In genomic region chr4:74444891-74445642, GRCh38 we compare ENCODE assay signal across 8 cellular contexts. TPM values are rescaled to one million over a fixed set of nuclear protein-coding genes. Genes with fewer than 3 reads are reported as not detected.
A peak's percentile ranks its signal among the peaks of the same experiment; 100 is the strongest.
DNase-seq lines count a peak whose midpoint lies in the region; ATAC-seq and TF ChIP-seq lines count a peak whose summit lies in the region.

A gene with protein sequence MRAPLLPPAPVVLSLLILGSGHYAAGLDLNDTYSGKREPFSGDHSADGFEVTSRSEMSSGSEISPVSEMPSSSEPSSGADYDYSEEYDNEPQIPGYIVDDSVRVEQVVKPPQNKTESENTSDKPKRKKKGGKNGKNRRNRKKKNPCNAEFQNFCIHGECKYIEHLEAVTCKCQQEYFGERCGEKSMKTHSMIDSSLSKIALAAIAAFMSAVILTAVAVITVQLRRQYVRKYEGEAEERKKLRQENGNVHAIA (plus strand): TSS chr4:74445136. CDS start chr4:74445346, 210 bp downstream.

- WGBS in lung, 2 donors: 0 to 1% methylated on average over 62 to 64 of the region's 64 CpGs

- peaks cover 5% of the 10 kb centered on the region for H3K27me3 Mint-ChIP-seq in activated CD4-positive, alpha-beta T cell treated with anti-CD3 and anti-CD28 coated beads, Interleukin-2, amount 10 ng/mL, durations not matched to agents 7 days and 5 days

- H3K9me3 Mint-ChIP-seq in activated CD4-positive, alpha-beta T cell treated with anti-CD3 and anti-CD28 coated beads, Interleukin-2, amount 10 ng/mL, durations not matched to agents 7 days and 5 days: no peaks in the 10 kb centered on the region

- peak; percentile 31 for TF ChIP-seq CTCF in lung (IDR thresholded peaks at IDR 0.05; ENCODE audit: control extremely low read depth, extremely low read depth)

- CTCF ChIA-PET in activated CD4-positive, alpha-beta T cell treated with anti-CD3 and anti-CD28 coated beads, Interleukin-2, amount 10 ng/mL, durations not matched to agents 7 days and 5 days (lab: Charles Lee): interaction anchor here (0.6 to 1.6 kb wide), 6 partner anchors 8 to 1388 kb away, joined by 3 to 7 read pairs (median 4); no protein-coding TSS in a partner anchor

- H3K9me3 ChIP-seq in duodenal mucosa (ENCODE audit: control insufficient read depth in 1 of 2, low read length in 2 of 2): no peaks in the 10 kb centered on the region
- H3K9me3 ChIP-seq in lung (ENCODE audit: control insufficient read depth in 2 of 2, insufficient read depth in 1 of 2, low read length in 1 of 2): no peaks in the 10 kb centered on the region

- H3K36me3 ChIP-seq in duodenal mucosa (ENCODE audit: control insufficient read depth in 1 of 2, insufficient read depth in 2 of 2, low read length in 2 of 2): no peaks in the 10 kb centered on the region
- no peaks in the 10 kb centered on the region for H3K36me3 ChIP-seq in lung (ENCODE audit: control insufficient read depth in 2 of 2, insufficient read depth in 2 of 2, low read length in 2 of 2)

- H3K27ac Mint-ChIP-seq in activated CD4-positive, alpha-beta T cell treated with anti-CD3 and anti-CD28 coated beads, Interleukin-2, amount 10 ng/mL, durations not matched to agents 7 days and 5 days: peak within 1 kb of the TSS; percentile 78

- H3K4me1 ChIP-seq in duodenal mucosa (ENCODE audit: control insufficient read depth in 1 of 2, insufficient read depth in 2 of 2, low read length in 2 of 2) (peaks cover 0 to 8% of the 10 kb centered on the region in 2 donors), lung (ENCODE audit: control insufficient read depth in 2 of 2, insufficient read depth in 2 of 2, low read length in 2 of 2) (peaks cover 0 to 3% of the 10 kb centered on the region in 2 donors)

- DNase-seq in DMS 273 (lab: John Stamatoyannopoulos, UW; ENCODE audit: unreplicated experiment) (peak; percentile 77), DMS 273 treated with DMSO at 0.1 percent for 48 hours (lab: John Stamatoyannopoulos, UW) (no peak), NCI-H226 (peak; percentile 20), lung (ENCODE audit: low spot score) (peak; percentile 88)
- DNase-seq in activated CD4-positive, alpha-beta T cell treated with anti-CD3 and anti-CD28 coated beads, Interleukin-2, amount 10 ng/mL, durations not matched to agents 7 days and 5 days: peak; percentile 85
- peak; percentile 62 to 77 (median 71) for DNase-seq in stimulated activated CD4-positive, alpha-beta T cell treated with anti-CD3 and anti-CD28 coated beads, TNF-alpha, amount 100 ng/mL, for 48 hours (ENCODE audit: low read depth in 3 of 3)

- H3K27ac ChIP-seq in duodenal mucosa (ENCODE audit: low read depth, low read length): peak within 1 kb of the TSS; percentile 52
- H3K27ac ChIP-seq in lung (ENCODE audit: low read depth in 1 of 2, low read length in 1 of 2): peak within 1 kb of the TSS; percentile 71 to 77

- peak within 1 kb of the TSS; percentile 81 for H3K4me3 Mint-ChIP-seq in activated CD4-positive, alpha-beta T cell treated with anti-CD3 and anti-CD28 coated beads, Interleukin-2, amount 10 ng/mL, durations not matched to agents 7 days and 5 days

- ATAC-seq in HG02798 (IDR thresholded peaks at IDR 0.05; ENCODE audit: poor library complexity, unreplicated experiment) (peak; percentile 93), lung (ENCODE audit: insufficient read depth, low FRiP score) (peak; percentile 91)

- peak within 1 kb of the TSS; percentile 64 to 92 for H3K9ac ChIP-seq in duodenal mucosa (ENCODE audit: low read depth in 1 of 2, low read length in 2 of 2)

- H3K4me1 Mint-ChIP-seq in activated CD4-positive, alpha-beta T cell treated with anti-CD3 and anti-CD28 coated beads, Interleukin-2, amount 10 ng/mL, durations not matched to agents 7 days and 5 days: peaks cover 14% of the 10 kb centered on the region

- peak within 1 kb of the TSS; percentile 67 to 84 for H3K4me3 ChIP-seq in duodenal mucosa (ENCODE audit: low read depth in 1 of 2, low read length in 2 of 2)
- H3K4me3 ChIP-seq in lung: peak within 1 kb of the TSS; percentile 56

- H3K36me3 Mint-ChIP-seq in activated CD4-positive, alpha-beta T cell treated with anti-CD3 and anti-CD28 coated beads, Interleukin-2, amount 10 ng/mL, durations not matched to agents 7 days and 5 days (ENCODE audit: low read depth): no peaks in the 10 kb centered on the region

- H3K27me3 ChIP-seq in duodenal mucosa (ENCODE audit: control insufficient read depth in 1 of 2, insufficient read depth in 2 of 2, low read length in 2 of 2): no peaks in the 10 kb centered on the region
- no peaks in the 10 kb centered on the region for H3K27me3 ChIP-seq in lung (ENCODE audit: control insufficient read depth, insufficient read depth)

- POLR2A ChIA-PET in activated CD4-positive, alpha-beta T cell treated with anti-CD3 and anti-CD28 coated beads, Interleukin-2, amount 10 ng/mL, durations not matched to agents 7 days and 5 days (lab: Charles Lee): no interaction called here

RNA-seq across cellular contexts. Expression of the gene that starts here (rescaled TPM):
- total RNA-seq in activated CD4-positive, alpha-beta T cell treated with anti-CD3 and anti-CD28 coated beads, Interleukin-2, amount 10 ng/mL, durations not matched to agents 7 days and 5 days: under 1 TPM in 1 of 2 experiments, not detected in 1; 0.37 TPM
- 10 to 100 TPM in 1 of 2 donors, 1 to 10 TPM in 1; 3.3 to 22.0 TPM for total RNA-seq in lung
- polyA plus RNA-seq in lung: 10 to 100 TPM in 1 of 2 donors, 1 to 10 TPM in 1; 5.3 to 44.0 TPM

Comparison
In these comparisons a context has a peak if more than half of its experiments do, and no peak if none do; other contexts are left out.
1. Peak in DNase-seq in activated CD4-positive, alpha-beta T cell treated with anti-CD3 and anti-CD28 coated beads, Interleukin-2, amount 10 ng/mL, durations not matched to agents 7 days and 5 days; RNA of the gene not detected or under 1 TPM.